Comparison of ENCODE assay signal across 9 cellular contexts in the genomic region with DNA sequence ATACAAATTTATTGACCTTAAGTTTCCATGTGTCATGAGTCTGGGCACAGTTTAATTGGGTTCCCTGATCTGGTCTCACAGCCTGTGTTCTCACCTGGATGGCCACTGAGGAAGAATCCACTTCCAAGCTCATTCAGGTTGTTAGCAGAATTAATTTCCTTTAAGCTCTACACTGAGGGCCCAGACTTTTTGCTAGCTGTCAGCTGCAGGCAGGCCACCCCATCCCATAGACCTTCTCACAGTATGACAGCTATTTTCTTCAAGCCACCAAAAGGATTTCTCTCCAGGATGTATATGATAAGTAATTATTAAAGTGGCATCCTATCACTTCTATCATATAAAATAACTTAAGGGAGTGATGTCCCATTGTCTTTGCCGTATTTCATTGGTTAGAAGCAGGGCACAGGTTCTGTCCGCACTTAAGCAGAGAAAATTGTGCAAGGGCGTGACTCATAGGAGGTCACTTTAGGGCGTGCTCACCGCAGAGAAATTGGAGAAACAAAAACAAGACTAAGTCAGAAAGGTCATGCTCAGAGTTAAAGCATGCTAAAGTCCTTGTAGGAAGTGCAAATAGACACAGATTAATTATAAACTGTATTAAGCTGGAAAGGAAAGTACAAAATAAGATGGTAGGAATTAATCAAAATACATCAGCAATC.
DNase-seq lines count a peak whose midpoint lies in the region; ATAC-seq and TF ChIP-seq lines count a peak whose summit lies in the region.
"Had no signal": no experiment of that assay in that cellular context is flagged by ENCODE, and none has a peak within 500 bp of the region (broad histone marks: within the 10 kb centered on the region; RNA-seq: fewer than 3 reads in every experiment).

No MANE protein-coding gene starts in this region.

- ATAC-seq in esophagus mucosa (peak; percentile 97), GM21360 (IDR thresholded peaks at IDR 0.05; ENCODE audit: unreplicated experiment) (no peak), GM18498 (IDR thresholded peaks at IDR 0.05; ENCODE audit: unreplicated experiment) (no peak)

- H2AK5ac ChIP-seq in trophoblast cell (ENCODE audit: low read length) (no peak overlapping the region), H9 (ENCODE audit: insufficient read length, low read length) (no peak overlapping the region)

- no peaks in the 10 kb centered on the region for H3K79me1 ChIP-seq in trophoblast cell (ENCODE audit: low read length)
- H3K79me1 ChIP-seq in H9 (ENCODE audit: insufficient read depth, low read depth, low read length, poor library complexity, severe bottlenecking), result no peaks in the 10 kb centered on the region

- H4K20me1 ChIP-seq in H9 (ENCODE audit: control insufficient read depth, insufficient read depth, insufficient read length), result no peaks in the 10 kb centered on the region

- H3K4me1 ChIP-seq in trophoblast cell (ENCODE audit: control insufficient read depth in 1 of 2, insufficient read depth in 2 of 2, low read length in 2 of 2) (no peaks in the 10 kb centered on the region), H9 (ENCODE audit: insufficient read depth, low read length) (no peaks in the 10 kb centered on the region)
- H3K4me1 ChIP-seq: parathyroid adenoma had no signal

- H3K9me3 ChIP-seq in trophoblast cell (ENCODE audit: insufficient read depth, low read depth, low read length) (no peaks in the 10 kb centered on the region), H9 (ENCODE audit: control insufficient read depth, low read depth, low read length) (no peaks in the 10 kb centered on the region)

- H3K56ac ChIP-seq in H9 (ENCODE audit: insufficient read length, low read depth, low read length), result no peak overlapping the region

- no peaks in the 10 kb centered on the region for H3K9me3 Mint-ChIP-seq in H9

- H4K5ac ChIP-seq in H9 (ENCODE audit: insufficient read length, low read depth, low read length), result no peak overlapping the region

- no peaks in the 10 kb centered on the region for H3K27me3 Mint-ChIP-seq in H9 (ENCODE audit: low read depth)

- H3K4me1 Mint-ChIP-seq in H9, result no peaks in the 10 kb centered on the region

- no peaks in the 10 kb centered on the region for H3K23me2 ChIP-seq in H9 (ENCODE audit: insufficient read length, low read depth, low read length, poor library complexity, severe bottlenecking)

- H3K18ac ChIP-seq in trophoblast cell (ENCODE audit: low read length) (no peak overlapping the region), H9 (ENCODE audit: insufficient read length, low read depth, low read length) (no peak overlapping the region)

- H2BK5ac ChIP-seq in trophoblast cell (ENCODE audit: low read depth, low read length, poor library complexity), result peak overlapping the region; percentile 23
- no peak overlapping the region for H2BK5ac ChIP-seq in H9 (ENCODE audit: insufficient read length, low read length)

- H2AFZ ChIP-seq in trophoblast cell (ENCODE audit: insufficient read depth, low read length, poor library complexity) (no peak overlapping the region), H9 (ENCODE audit: low read length) (no peak overlapping the region)
- H2AFZ ChIP-seq: parathyroid adenoma had no signal

- WGBS in trophoblast cell (ENCODE audit: extremely low coverage, insufficient coverage, insufficient read length), result no CpG with 5 or more reads among the region's 5 CpGs
- no CpG with 5 or more reads among the region's 5 CpGs for WGBS in H9 (ENCODE audit: extremely low coverage, insufficient read length, low lambda C conversion rate)

- H3K79me2 ChIP-seq in trophoblast cell (ENCODE audit: control insufficient read depth, insufficient read depth, low read length, poor library complexity) (no peaks in the 10 kb centered on the region), H9 (ENCODE audit: insufficient read depth, low read length) (no peaks in the 10 kb centered on the region)
- H3K79me2 ChIP-seq: parathyroid adenoma had no signal

- H3K4me2 ChIP-seq in trophoblast cell (ENCODE audit: low read length), result no peak overlapping the region
- H3K4me2 ChIP-seq in H9 (ENCODE audit: insufficient read depth, insufficient read length, low read length), result no peak overlapping the region

- H3T11ph ChIP-seq in H9 (ENCODE audit: low read length), result no peak overlapping the region

- H3K27ac Mint-ChIP-seq in H9, result no peak overlapping the region

- H4K8ac ChIP-seq in trophoblast cell (ENCODE audit: low read depth, low read length), result no peak overlapping the region
- H4K8ac ChIP-seq in H9 (replicated peaks; ENCODE audit: insufficient read length, low read depth, low read length), result no peak overlapping the region

- H3K36me3 ChIP-seq in trophoblast cell (ENCODE audit: control insufficient read depth in 1 of 2, insufficient read depth in 2 of 2, low read length in 2 of 2), result no peaks in the 10 kb centered on the region

- H3K4me3 Mint-ChIP-seq in H9, result no peak overlapping the region

- DNase-seq in GF-D8 (lab: John Stamatoyannopoulos, UW), result peak; percentile 29
- DNase-seq in RKO (ENCODE audit: low spot score), result peak; percentile 74
- peak; percentile 70 to 86 for DNase-seq in trophoblast cell
- no peak for DNase-seq in Kasumi-1 (lab: John Stamatoyannopoulos, UW)
- DNase-seq in H9, result no peak

- H3K27me3 ChIP-seq in trophoblast cell (ENCODE audit: insufficient read depth, low read length) (no peaks in the 10 kb centered on the region), H9 (ENCODE audit: insufficient read depth, low read length) (no peaks in the 10 kb centered on the region)

- H3K4me3 ChIP-seq in trophoblast cell (ENCODE audit: low read depth, low read length), result no peak overlapping the region

- H2BK12ac ChIP-seq in trophoblast cell (ENCODE audit: low read length), result no peak overlapping the region
- H2BK12ac ChIP-seq in H9 (ENCODE audit: insufficient read length, low read depth, low read length), result no peak overlapping the region

- H3K9ac ChIP-seq in trophoblast cell (ENCODE audit: low read length) (no peak overlapping the region), H9 (ENCODE audit: extremely low read depth, insufficient read length, low read length) (no peak overlapping the region)
- H3K9ac ChIP-seq: parathyroid adenoma had no signal

- no peaks in the 10 kb centered on the region for H3K36me3 Mint-ChIP-seq in H9 (ENCODE audit: insufficient read depth in 1 of 3, low read depth in 3 of 3)

- H4K91ac ChIP-seq in trophoblast cell (ENCODE audit: low read depth, low read length), result no peak overlapping the region
- no peak overlapping the region for H4K91ac ChIP-seq in H9 (ENCODE audit: insufficient read length, low read depth, low read length)

- H3K14ac ChIP-seq in trophoblast cell (ENCODE audit: low read length), result no peak overlapping the region
- no peak overlapping the region for H3K14ac ChIP-seq in H9 (ENCODE audit: insufficient read depth, low read length)

- TF ChIP-seq CTCF in H9 (conservative IDR thresholded peaks at IDR 0.05), result no peak

- H2BK20ac ChIP-seq in H9 (ENCODE audit: low read depth, low read length, poor library complexity, severe bottlenecking), result no peak overlapping the region

- no peak overlapping the region for H2BK15ac ChIP-seq in H9 (ENCODE audit: low read depth, low read length)

- H2BK120ac ChIP-seq in trophoblast cell (ENCODE audit: insufficient read depth, low read length, poor library complexity), result peak overlapping the region; percentile 49
- H2BK120ac ChIP-seq in H9 (ENCODE audit: low read depth, low read length, poor library complexity, severe bottlenecking), result no peak overlapping the region

- H3K4ac ChIP-seq in trophoblast cell (ENCODE audit: low read depth, low read length) (no peak overlapping the region), H9 (ENCODE audit: low read depth, low read length) (no peak overlapping the region)

- H3K27ac ChIP-seq in trophoblast cell (ENCODE audit: low read depth, low read length) (no peak overlapping the region), H9 (ENCODE audit: insufficient read length, low read depth, low read length) (no peak overlapping the region)
- H3K27ac ChIP-seq: parathyroid adenoma had no signal

- H4K12ac ChIP-seq in trophoblast cell (ENCODE audit: low read depth, low read length), result no peak overlapping the region

- H3K23ac ChIP-seq in trophoblast cell (ENCODE audit: low read length), result no peak overlapping the region
- no peak overlapping the region for H3K23ac ChIP-seq in H9 (ENCODE audit: insufficient read length, low read depth, low read length)

Comparison
In these comparisons a context has a peak if more than half of its experiments do, and no peak if none do; other contexts are left out.
1. DNase-seq: peak in GF-D8 (single experiment), RKO (single experiment) and trophoblast cell (2 of 2); none in Kasumi-1 (0 of 2) and H9 (single experiment).